26 cellular contexts compared by ENCODE assay signal in the genomic region with DNA sequence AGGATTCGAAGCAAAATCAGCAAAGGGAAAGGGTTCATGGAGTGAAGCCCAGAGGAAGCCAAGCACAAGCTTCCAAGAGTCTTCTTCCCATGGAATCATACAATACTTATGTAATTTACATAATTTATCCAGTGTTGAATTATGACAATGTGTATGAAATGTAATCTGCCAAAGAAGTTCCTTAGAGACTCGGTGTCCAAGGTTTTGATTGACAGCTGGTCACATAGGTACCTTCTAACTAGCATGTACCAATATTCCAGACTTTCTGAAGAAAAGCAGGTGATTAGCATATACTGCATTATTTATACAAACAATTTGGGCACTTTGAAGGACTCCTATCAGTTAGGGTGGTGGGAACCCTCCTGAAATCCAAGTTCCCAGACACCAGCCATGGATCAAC.
"Had no signal": no experiment of that assay in that cellular context is flagged by ENCODE, and none has a peak within 500 bp of the region (broad histone marks: within the 10 kb centered on the region; RNA-seq: fewer than 3 reads in every experiment).

No MANE protein-coding gene starts in this region.

- H3K4me3 Mint-ChIP-seq: naive B cell; naive thymus-derived CD8-positive, alpha-beta T cell had no signal

- H3K36me3 ChIP-seq: esophagus squamous epithelium, gastrocnemius medialis, heart right ventricle, left lung, lower lobe of right lung had no signal

- H3K4me1 ChIP-seq: left lung had no signal

- H3K27me3 ChIP-seq: dorsolateral prefrontal cortex, esophagus squamous epithelium, gastrocnemius medialis, heart right ventricle, left lung had no signal

- H3K4me3 ChIP-seq: coronary artery, dorsolateral prefrontal cortex, esophagus squamous epithelium, gastrocnemius medialis, heart right ventricle, left lung, lower lobe of right lung had no signal

- H3K27me3 Mint-ChIP-seq: naive B cell; naive thymus-derived CD8-positive, alpha-beta T cell had no signal

- ATAC-seq: esophagus mucosa; gastrocnemius medialis; heart right ventricle; left cardiac atrium; left lung; left ventricle myocardium superior; lower lobe of right lung; naive thymus-derived CD8-positive, alpha-beta T cell had no signal

- H3K27ac ChIP-seq: coronary artery, epithelial cell of prostate, esophagus squamous epithelium, gastrocnemius medialis, heart right ventricle, left lung, lower lobe of right lung had no signal

- H3K9me3 ChIP-seq: esophagus squamous epithelium, gastrocnemius medialis, lower lobe of right lung had no signal

- FAIRE-seq: endometrium, islet of Langerhans, keratinocyte had no signal

- DNase-seq: dermis blood vessel endothelial cell; dorsolateral prefrontal cortex; effector CD4-positive, alpha-beta T cell; effector memory CD4-positive, alpha-beta T cell; esophagus squamous epithelium; foreskin fibroblast; foreskin melanocyte; gastrocnemius medialis; glutamatergic neuron; head of caudate nucleus; heart right ventricle; hippocampal formation; left cardiac atrium; left lung; left ventricle myocardium superior; lower lobe of right lung; mesenchymal stem cell; midbrain; naive B cell; naive thymus-derived CD8-positive, alpha-beta T cell had no signal
